In the genomic region with DNA sequence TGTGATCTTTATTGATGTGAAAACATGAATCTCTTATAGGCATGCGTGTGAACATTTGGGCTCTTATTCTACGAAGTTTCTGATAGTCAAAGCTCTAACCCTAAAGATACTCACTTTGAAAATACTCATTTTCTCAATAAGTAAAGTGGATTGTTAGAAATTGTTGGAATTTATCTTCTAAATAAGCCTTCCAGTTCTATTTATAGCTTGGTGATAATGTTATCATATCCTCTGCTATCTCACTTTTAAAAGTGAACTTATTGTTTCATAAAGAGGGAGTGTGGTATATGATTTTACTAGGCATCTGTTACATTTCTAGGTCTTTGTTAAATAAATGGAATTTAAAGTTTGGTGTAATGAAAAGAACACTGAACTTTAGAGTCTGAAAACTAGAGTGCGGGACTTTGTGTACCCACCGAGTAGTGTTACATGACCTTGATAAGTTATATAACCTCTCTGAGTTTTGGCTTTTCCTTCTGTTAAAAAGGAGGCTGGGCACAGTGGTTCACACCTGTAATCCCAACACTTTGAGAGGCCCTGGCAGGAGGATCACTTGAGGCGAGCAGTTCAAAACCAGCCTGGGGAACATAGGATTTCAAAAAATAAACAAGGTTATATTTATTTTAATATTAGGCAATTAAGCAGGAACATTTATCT, we compare ENCODE assay signal across 22 cellular contexts. TPM values are rescaled to one million over a fixed set of nuclear protein-coding genes. Genes with fewer than 3 reads are reported as not detected.
DNase-seq lines count a peak whose midpoint lies in the region; ATAC-seq lines count a peak whose summit lies in the region.
"Had no signal": no experiment of that assay in that cellular context is flagged by ENCODE, and none has a peak within 500 bp of the region (broad histone marks: within the 10 kb centered on the region; RNA-seq: fewer than 3 reads in every experiment).

No MANE protein-coding gene starts in this region.

- CTCF ChIA-PET in naive thymus-derived CD4-positive, alpha-beta T cell (lab: Charles Lee): interaction anchor here (0.6 kb wide), 1 partner anchor 163 kb away, joined by 3 read pairs; no protein-coding TSS in a partner anchor

- H3K4me1 ChIP-seq in naive thymus-derived CD4-positive, alpha-beta T cell (ENCODE audit: control insufficient read depth in 2 of 2, insufficient read depth in 2 of 2, low read length in 2 of 2): peaks cover 36 to 41% of the 10 kb centered on the region in 2 donors

- H3K27me3 Mint-ChIP-seq in activated T-cell treated with anti-CD3 and anti-CD28 coated beads, Interleukin-2, amount 50 U/mL, for 4 hours (ENCODE audit: low read depth): no peaks in the 10 kb centered on the region
- H3K27me3 Mint-ChIP-seq in central memory CD8-positive, alpha-beta T cell: no peaks in the 10 kb centered on the region
- H3K27me3 Mint-ChIP-seq in naive thymus-derived CD4-positive, alpha-beta T cell: no peaks in the 10 kb centered on the region

- peaks cover 25% of the 10 kb centered on the region for H3K36me3 ChIP-seq in KOPT-K1 (ENCODE audit: insufficient read depth, low read length)
- no peaks in the 10 kb centered on the region for H3K36me3 ChIP-seq in naive thymus-derived CD4-positive, alpha-beta T cell (ENCODE audit: control insufficient read depth in 2 of 3, insufficient read depth in 3 of 3, low read length in 3 of 3)
- H3K36me3 ChIP-seq: sigmoid colon, stomach, WERI-Rb-1 had no signal

- POLR2A ChIA-PET in naive thymus-derived CD4-positive, alpha-beta T cell (lab: Charles Lee): no interaction called here

- H3K9me3 ChIP-seq in KOPT-K1 (ENCODE audit: insufficient read depth, low read length, poor library complexity, severe bottlenecking): no peaks in the 10 kb centered on the region
- H3K9me3 ChIP-seq in naive thymus-derived CD4-positive, alpha-beta T cell (ENCODE audit: control insufficient read depth in 2 of 3, low read length in 3 of 3): no peaks in the 10 kb centered on the region
- H3K9me3 ChIP-seq: sigmoid colon, SK-N-SH, stomach had no signal

- H3K4me1 Mint-ChIP-seq in activated T-cell treated with anti-CD3 and anti-CD28 coated beads, Interleukin-2, amount 50 U/mL, for 4 hours (ENCODE audit: low read depth): peaks cover 77% of the 10 kb centered on the region
- peaks cover 67% of the 10 kb centered on the region for H3K4me1 Mint-ChIP-seq in central memory CD8-positive, alpha-beta T cell
- peaks cover 62 to 89% (median 85%) of the 10 kb centered on the region in 7 donors for H3K4me1 Mint-ChIP-seq in naive thymus-derived CD4-positive, alpha-beta T cell

- peak overlapping the region; percentile 26 for H3K27ac ChIP-seq in KOPT-K1 (ENCODE audit: low read depth, low read length, poor library complexity, severe bottlenecking)
- peak overlapping the region; percentile 31 for H3K27ac ChIP-seq in naive thymus-derived CD4-positive, alpha-beta T cell (ENCODE audit: low read depth, low read length)
- H3K27ac ChIP-seq: RWPE1, WERI-Rb-1 had no signal

- intact Hi-C loops in naive thymus-derived CD4-positive, alpha-beta T cell (cut with micrococcal nuclease): loop anchor here in 1 of 2 donors (1.0 kb wide), 1 partner anchor 10 kb away; no protein-coding TSS in a partner anchor

- no peaks in the 10 kb centered on the region for H3K9me3 Mint-ChIP-seq in activated T-cell treated with anti-CD3 and anti-CD28 coated beads, Interleukin-2, amount 50 U/mL, for 4 hours
- H3K9me3 Mint-ChIP-seq in central memory CD8-positive, alpha-beta T cell: no peaks in the 10 kb centered on the region
- H3K9me3 Mint-ChIP-seq in naive thymus-derived CD4-positive, alpha-beta T cell: peaks cover 0 to 4% (median 0%) of the 10 kb centered on the region in 11 donors

- ATAC-seq in activated T-cell treated with anti-CD3 and anti-CD28 coated beads, Interleukin-2, amount 50 U/mL, for 4 hours: no peak
- no peak for ATAC-seq in central memory CD8-positive, alpha-beta T cell (replicated peaks; ENCODE audit: extremely low read depth, poor library complexity, severe bottlenecking)
- no peak for ATAC-seq in naive thymus-derived CD4-positive, alpha-beta T cell
- ATAC-seq: HCT116 had no signal

- peak overlapping the region; percentile 35 for H3K27ac Mint-ChIP-seq in central memory CD8-positive, alpha-beta T cell (ENCODE audit: low read depth)
- peak overlapping the region in 7 of 9 donors; percentile 15 to 59 (median 51) for H3K27ac Mint-ChIP-seq in naive thymus-derived CD4-positive, alpha-beta T cell

- no peak for DNase-seq in activated T-cell treated with anti-CD3 and anti-CD28 coated beads, Interleukin-2, amount 50 U/mL, for 4 hours
- DNase-seq in activated T-cell treated with anti-CD3 and anti-CD28 coated beads for 4 hours (no peak), hippocampal formation (lab: John Stamatoyannopoulos, UW) (no peak), dedifferentiated amniotic fluid mesenchymal stem cell (ENCODE audit: extremely low spot score) (no peak), foreskin melanocyte (no peak)
- no peak for DNase-seq in central memory CD8-positive, alpha-beta T cell (ENCODE audit: low spot score in 2 of 2)
- no peak for DNase-seq in naive thymus-derived CD4-positive, alpha-beta T cell
- DNase-seq: activated CD8-positive, alpha-beta memory T cell treated with anti-CD3 and anti-CD28 coated beads, Interleukin-2, amount 50 U/mL, for 48 hours; activated naive CD4-positive, alpha-beta T cell treated with Interleukin-2 at 50 U/mL for 16 hours; effector CD4-positive, alpha-beta T cell; NCI-H1048; NCI-H187 treated with DMSO at 0.1 percent for 48 hours; NCI-H748 treated with DMSO at 0.1 percent for 48 hours; sigmoid colon; SK-N-SH; stomach; T-helper 9 cell; trophoblast cell; WERI-Rb-1 had no signal

- H3K4me3 Mint-ChIP-seq in activated T-cell treated with anti-CD3 and anti-CD28 coated beads, Interleukin-2, amount 50 U/mL, for 4 hours: peak overlapping the region; percentile 19
- H3K4me3 Mint-ChIP-seq in central memory CD8-positive, alpha-beta T cell: peak overlapping the region; percentile 16
- peak overlapping the region; percentile 17 to 79 (median 54) for H3K4me3 Mint-ChIP-seq in naive thymus-derived CD4-positive, alpha-beta T cell

- H3K4me3 ChIP-seq in naive thymus-derived CD4-positive, alpha-beta T cell (ENCODE audit: low read length): no peak overlapping the region
- H3K4me3 ChIP-seq: sigmoid colon, stomach had no signal

- peaks cover 14% of the 10 kb centered on the region for H3K36me3 Mint-ChIP-seq in activated T-cell treated with anti-CD3 and anti-CD28 coated beads, Interleukin-2, amount 50 U/mL, for 4 hours (ENCODE audit: insufficient read depth)
- H3K36me3 Mint-ChIP-seq in central memory CD8-positive, alpha-beta T cell (ENCODE audit: insufficient read depth): peaks cover 4% of the 10 kb centered on the region
- H3K36me3 Mint-ChIP-seq in naive thymus-derived CD4-positive, alpha-beta T cell: peaks cover 0 to 16% (median 7%) of the 10 kb centered on the region in 5 donors

- H3K27me3 ChIP-seq in naive thymus-derived CD4-positive, alpha-beta T cell (ENCODE audit: control insufficient read depth in 2 of 2, insufficient read depth in 2 of 2, low read length in 2 of 2): no peaks in the 10 kb centered on the region
- H3K27me3 ChIP-seq: sigmoid colon, stomach had no signal

RNA-seq across cellular contexts. Expression of a gene that starts 13.6 kb away (rescaled TPM):
- total RNA-seq in activated T-cell treated with anti-CD3 and anti-CD28 coated beads, Interleukin-2, amount 50 U/mL, for 4 hours: 10 to 100 TPM; 82.0 to 98.2 (median 94.3) TPM
- total RNA-seq in naive thymus-derived CD4-positive, alpha-beta T cell: 100 to 1,000 TPM; 156 to 224 (median 180) TPM
- polyA plus RNA-seq in naive thymus-derived CD4-positive, alpha-beta T cell: 100 to 1,000 TPM in 1 of 2 donors, 10 to 100 TPM in 1; 72.5 to 102 TPM
